In genomic region chr9:107749787-107750444, GRCh38 we compare ENCODE assay signal across 9 cellular contexts.
DNase-seq lines count a peak whose midpoint lies in the region; TF ChIP-seq lines count a peak whose summit lies in the region.
"Had no signal": no experiment of that assay in that cellular context is flagged by ENCODE, and none has a peak within 500 bp of the region (broad histone marks: within the 10 kb centered on the region; RNA-seq: fewer than 3 reads in every experiment).

No MANE protein-coding gene starts in this region.

- peaks cover 34% of the 10 kb centered on the region for H3K4me1 Mint-ChIP-seq in brain
- H3K4me1 Mint-ChIP-seq: central memory CD8-positive, alpha-beta T cell had no signal

- peaks cover 0 to 13% (median 0%) of the 10 kb centered on the region in 5 experiments for H3K9me3 Mint-ChIP-seq in brain

- H3K36me3 Mint-ChIP-seq in brain: no peaks in the 10 kb centered on the region

- peak overlapping the region in 2 of 5 experiments; percentile 5 to 63 for H3K4me3 Mint-ChIP-seq in brain
- H3K4me3 Mint-ChIP-seq: central memory CD8-positive, alpha-beta T cell had no signal

- H3K27ac Mint-ChIP-seq in brain: peak overlapping the region; percentile 1 to 89 (median 54)

- peak; percentile 53 for DNase-seq in CMK (ENCODE audit: low read depth)
- DNase-seq in NCI-H2029 treated with DMSO at 0.1 percent for 48 hours (lab: John Stamatoyannopoulos, UW): peak; percentile 91
- peak; percentile 76 for DNase-seq in islet precursor cell
- peak; percentile 93 for DNase-seq in stromal cell of bone marrow (ENCODE audit: low read depth)
- DNase-seq in RPMI8226: no peak
- DNase-seq in NCI-H187 treated with DMSO at 0.1 percent for 48 hours (lab: John Stamatoyannopoulos, UW): no peak
- no peak for DNase-seq in stimulated activated CD4-positive, alpha-beta T cell treated with anti-CD3 and anti-CD28 coated beads, Interleukin-2, amount 100 ng/mL, for 24 hours

- no peak for TF ChIP-seq CTCF in brain (conservative IDR thresholded peaks at IDR 0.05)

- H3K27me3 Mint-ChIP-seq in brain: no peaks in the 10 kb centered on the region
- H3K27me3 Mint-ChIP-seq: central memory CD8-positive, alpha-beta T cell had no signal

Comparison
In these comparisons a context has a peak if more than half of its experiments do, and no peak if none do; other contexts are left out.
1. DNase-seq: peak in CMK (single experiment), NCI-H2029 treated with DMSO at 0.1 percent for 48 hours (single experiment), islet precursor cell (single experiment) and stromal cell of bone marrow (single experiment); none in RPMI8226 (single experiment), NCI-H187 treated with DMSO at 0.1 percent for 48 hours (single experiment) and stimulated activated CD4-positive, alpha-beta T cell treated with anti-CD3 and anti-CD28 coated beads, Interleukin-2, amount 100 ng/mL, for 24 hours (0 of 2).